In genomic region chr10:57015595-57016303, GRCh38 we compare ENCODE assay signal across 17 cellular contexts.
DNase-seq lines count a peak whose midpoint lies in the region; ATAC-seq and TF ChIP-seq lines count a peak whose summit lies in the region.
"Had no signal": no experiment of that assay in that cellular context is flagged by ENCODE, and none has a peak within 500 bp of the region (broad histone marks: within the 10 kb centered on the region; RNA-seq: fewer than 3 reads in every experiment).

No MANE protein-coding gene starts in this region.

- no peak for ATAC-seq in GM19324 (IDR thresholded peaks at IDR 0.05; ENCODE audit: low FRiP score, unreplicated experiment)
- ATAC-seq in activated naive CD8-positive, alpha-beta T cell treated with anti-CD3 and anti-CD28 coated beads, Interleukin-2, amount 50 U/mL, for 24 hours: no peak
- ATAC-seq: HCT116 had no signal

- peak overlapping the region; percentile 65 for H3K27ac ChIP-seq in C4-2B
- H3K27ac ChIP-seq: KMS-11 had no signal

- H3K4me1 Mint-ChIP-seq in activated naive CD8-positive, alpha-beta T cell treated with anti-CD3 and anti-CD28 coated beads, Interleukin-2, amount 50 U/mL, for 24 hours: no peaks in the 10 kb centered on the region

- no peaks in the 10 kb centered on the region for H3K27me3 Mint-ChIP-seq in activated naive CD8-positive, alpha-beta T cell treated with anti-CD3 and anti-CD28 coated beads, Interleukin-2, amount 50 U/mL, for 24 hours

- no peak overlapping the region for H3K27ac Mint-ChIP-seq in activated naive CD8-positive, alpha-beta T cell treated with anti-CD3 and anti-CD28 coated beads, Interleukin-2, amount 50 U/mL, for 24 hours

- no peak overlapping the region for H3K4me3 Mint-ChIP-seq in activated naive CD8-positive, alpha-beta T cell treated with anti-CD3 and anti-CD28 coated beads, Interleukin-2, amount 50 U/mL, for 24 hours
- H3K4me3 Mint-ChIP-seq: neural crest cell had no signal

- peak; percentile 64 for DNase-seq in NCI-H1105 treated with DMSO at 0.1 percent for 48 hours (lab: John Stamatoyannopoulos, UW)
- DNase-seq in NCI-H524 (lab: John Stamatoyannopoulos, UW): peak; percentile 55 to 82
- peak; percentile 5 for DNase-seq in cerebellum (ENCODE audit: low spot score)
- no peak for DNase-seq in activated naive CD8-positive, alpha-beta T cell treated with anti-CD3 and anti-CD28 coated beads, Interleukin-2, amount 50 U/mL, for 24 hours
- no peak for DNase-seq in NCI-H2107 (lab: John Stamatoyannopoulos, UW)
- DNase-seq in activated CD4-positive, alpha-beta T cell treated with anti-CD3 and anti-CD28 coated beads, Interleukin-2, amount 50 U/mL, for 4 hours: no peak
- DNase-seq: activated naive CD4-positive, alpha-beta T cell; aorta; left cardiac atrium; NCI-H1436 treated with DMSO at 0.1 percent for 48 hours; stimulated activated naive CD4-positive, alpha-beta T cell treated with Interleukin-2 at 50 U/mL for 16 hours; trophoblast cell had no signal

- no peak for TF ChIP-seq CTCF in C4-2B (conservative IDR thresholded peaks at IDR 0.05)

- peaks cover 9% of the 10 kb centered on the region for H3K9me3 Mint-ChIP-seq in activated naive CD8-positive, alpha-beta T cell treated with anti-CD3 and anti-CD28 coated beads, Interleukin-2, amount 50 U/mL, for 24 hours

- no peaks in the 10 kb centered on the region for H3K36me3 Mint-ChIP-seq in activated naive CD8-positive, alpha-beta T cell treated with anti-CD3 and anti-CD28 coated beads, Interleukin-2, amount 50 U/mL, for 24 hours (ENCODE audit: low read depth)

Comparison
In these comparisons a context has a peak if more than half of its experiments do, and no peak if none do; other contexts are left out.
1. DNase-seq: peak in NCI-H1105 treated with DMSO at 0.1 percent for 48 hours (single experiment), NCI-H524 (2 of 2) and cerebellum (single experiment); none in activated naive CD8-positive, alpha-beta T cell treated with anti-CD3 and anti-CD28 coated beads, Interleukin-2, amount 50 U/mL, for 24 hours (single experiment), NCI-H2107 (single experiment) and activated CD4-positive, alpha-beta T cell treated with anti-CD3 and anti-CD28 coated beads, Interleukin-2, amount 50 U/mL, for 4 hours (0 of 2).